In the genomic region with DNA sequence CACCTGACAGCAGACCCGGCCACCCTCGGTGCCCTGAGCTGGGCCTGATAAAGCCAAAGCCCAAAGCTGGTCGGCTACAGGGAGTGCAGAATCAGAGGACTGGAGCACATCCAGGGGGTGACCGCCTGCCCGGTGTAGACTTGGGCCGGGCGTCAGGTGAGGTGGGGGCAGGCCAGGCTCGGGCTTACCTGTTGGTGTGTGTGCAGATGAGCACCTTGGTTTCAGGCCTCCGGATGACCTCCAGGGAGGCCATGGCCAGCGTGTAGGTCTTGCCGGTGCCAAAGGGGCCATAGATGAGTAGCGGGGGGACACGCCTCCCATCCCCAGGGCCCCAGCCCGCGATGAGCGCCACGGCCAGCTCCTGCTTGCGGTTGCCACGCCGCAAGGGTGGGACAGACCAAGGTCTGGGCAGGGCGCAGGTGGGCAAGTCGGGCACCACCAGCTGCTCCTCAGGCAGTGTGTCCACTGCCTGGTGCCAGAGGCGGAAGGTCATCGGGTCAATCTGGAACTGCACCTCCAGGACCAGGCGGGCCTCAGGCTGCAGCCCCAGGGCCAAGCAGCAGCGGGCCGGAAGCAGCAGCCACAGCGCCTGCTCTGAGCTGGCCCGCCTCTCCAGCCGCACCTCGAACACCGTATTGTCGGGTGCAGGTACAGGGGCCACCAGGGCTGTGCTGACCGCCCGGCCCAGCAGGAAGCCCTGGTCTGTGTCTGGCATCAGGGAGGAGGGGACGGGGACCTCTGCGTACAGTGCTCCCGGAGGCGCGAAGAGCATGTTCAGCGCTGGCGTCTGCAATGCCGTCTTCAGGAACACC, we compare ENCODE assay signal across 10 cellular contexts. TPM values are rescaled to one million over a fixed set of nuclear protein-coding genes. Genes with fewer than 3 reads are reported as not detected.
DNase-seq lines count a peak whose midpoint lies in the region; ATAC-seq and TF ChIP-seq lines count a peak whose summit lies in the region.
"Had no signal": no experiment of that assay in that cellular context is flagged by ENCODE, and none has a peak within 500 bp of the region (broad histone marks: within the 10 kb centered on the region; RNA-seq: fewer than 3 reads in every experiment).

No MANE protein-coding gene starts in this region.

- H3K27me3 Mint-ChIP-seq in CD14-positive monocyte (ENCODE audit: low read depth in 3 of 3) = peaks cover 28 to 76% (median 51%) of the 10 kb centered on the region in 3 donors
- no peaks in the 10 kb centered on the region for H3K27me3 Mint-ChIP-seq in effector memory CD8-positive, alpha-beta T cell

- DNase-seq in CD14-positive monocyte (ENCODE audit: low spot score) (no peak), KBM-7 (peak; percentile 43), NCI-H69 (lab: John Stamatoyannopoulos, UW) (no peak), medulla oblongata (ENCODE audit: extremely low spot score) (no peak), DMS53 (lab: John Stamatoyannopoulos, UW) (no peak)
- no peak for DNase-seq in effector memory CD8-positive, alpha-beta T cell
- DNase-seq: foreskin melanocyte, NCI-H524 treated with DMSO at 0.1 percent for 48 hours had no signal

- no peak for TF ChIP-seq CTCF in CD14-positive monocyte (IDR thresholded peaks at IDR 0.05)

- peak overlapping the region; percentile 90 to 97 (median 97) for H3K27ac Mint-ChIP-seq in CD14-positive monocyte
- H3K27ac Mint-ChIP-seq in effector memory CD8-positive, alpha-beta T cell = peak overlapping the region; percentile 52 to 84

- peaks cover 26% of the 10 kb centered on the region for H3K4me1 Mint-ChIP-seq in CD14-positive monocyte
- peaks cover 12 to 20% of the 10 kb centered on the region in 2 donors for H3K4me1 Mint-ChIP-seq in effector memory CD8-positive, alpha-beta T cell (ENCODE audit: low read depth in 2 of 2)

- peaks cover 8 to 32% (median 12%) of the 10 kb centered on the region in 7 donors for H3K9me3 Mint-ChIP-seq in CD14-positive monocyte
- no peaks in the 10 kb centered on the region for H3K9me3 Mint-ChIP-seq in effector memory CD8-positive, alpha-beta T cell

- peak overlapping the region; percentile 76 to 87 for H3K4me3 Mint-ChIP-seq in CD14-positive monocyte
- H3K4me3 Mint-ChIP-seq in effector memory CD8-positive, alpha-beta T cell = peak overlapping the region; percentile 78 to 86

- ATAC-seq in GM18909 (IDR thresholded peaks at IDR 0.05; ENCODE audit: poor library complexity, unreplicated experiment) = peak; percentile 15
- peak; percentile 17 for ATAC-seq in effector memory CD8-positive, alpha-beta T cell (replicated peaks)
- ATAC-seq in GM21423 (IDR thresholded peaks at IDR 0.05; ENCODE audit: unreplicated experiment) = no peak

- peaks cover 17 to 37% of the 10 kb centered on the region in 2 donors for H3K36me3 Mint-ChIP-seq in CD14-positive monocyte
- H3K36me3 Mint-ChIP-seq in effector memory CD8-positive, alpha-beta T cell (ENCODE audit: insufficient read depth) = peaks cover 24% of the 10 kb centered on the region

- intact Hi-C loops in CD14-positive monocyte (cut with micrococcal nuclease) = loop anchor here (2.0 to 10.0 kb wide), 4 partner anchors 44 to 326 kb away; partner anchors contain the start of genes DNAJC5 (in 1 of the 2) and GMEB2 (in 1 of the 2)

- in situ Hi-C loops in KBM-7 (cut with MboI; ENCODE audit: low pct_unique_long_range_greater_than_20kb, low sequenced_read_pairs) = no loop called here

RNA-seq across cellular contexts. Expression of gene HELZ2, which starts 5.7 kb away (rescaled TPM):
- 1 to 10 TPM; 3.0 to 3.3 TPM for polyA plus RNA-seq in CD14-positive monocyte

RNA-seq across cellular contexts. Expression of gene FNDC11, which starts 14.4 kb away (rescaled TPM):
- not detected for polyA plus RNA-seq in CD14-positive monocyte

RNA-seq across cellular contexts. Expression of gene SRMS, which starts 20.8 kb away (rescaled TPM):
- not detected for polyA plus RNA-seq in CD14-positive monocyte

RNA-seq across cellular contexts. Expression of gene PTK6, which starts 31.2 kb away (rescaled TPM):
- 1 to 10 TPM in 1 of 2 donors, under 1 TPM in 1; 0.66 to 1.5 TPM for polyA plus RNA-seq in CD14-positive monocyte

RNA-seq across cellular contexts. Expression of gene PPDPF, which starts 47.8 kb away (rescaled TPM):
- 10 to 100 TPM; 13.4 to 26.1 TPM for polyA plus RNA-seq in CD14-positive monocyte
